8 cellular contexts compared by ENCODE assay signal in the genomic region with DNA sequence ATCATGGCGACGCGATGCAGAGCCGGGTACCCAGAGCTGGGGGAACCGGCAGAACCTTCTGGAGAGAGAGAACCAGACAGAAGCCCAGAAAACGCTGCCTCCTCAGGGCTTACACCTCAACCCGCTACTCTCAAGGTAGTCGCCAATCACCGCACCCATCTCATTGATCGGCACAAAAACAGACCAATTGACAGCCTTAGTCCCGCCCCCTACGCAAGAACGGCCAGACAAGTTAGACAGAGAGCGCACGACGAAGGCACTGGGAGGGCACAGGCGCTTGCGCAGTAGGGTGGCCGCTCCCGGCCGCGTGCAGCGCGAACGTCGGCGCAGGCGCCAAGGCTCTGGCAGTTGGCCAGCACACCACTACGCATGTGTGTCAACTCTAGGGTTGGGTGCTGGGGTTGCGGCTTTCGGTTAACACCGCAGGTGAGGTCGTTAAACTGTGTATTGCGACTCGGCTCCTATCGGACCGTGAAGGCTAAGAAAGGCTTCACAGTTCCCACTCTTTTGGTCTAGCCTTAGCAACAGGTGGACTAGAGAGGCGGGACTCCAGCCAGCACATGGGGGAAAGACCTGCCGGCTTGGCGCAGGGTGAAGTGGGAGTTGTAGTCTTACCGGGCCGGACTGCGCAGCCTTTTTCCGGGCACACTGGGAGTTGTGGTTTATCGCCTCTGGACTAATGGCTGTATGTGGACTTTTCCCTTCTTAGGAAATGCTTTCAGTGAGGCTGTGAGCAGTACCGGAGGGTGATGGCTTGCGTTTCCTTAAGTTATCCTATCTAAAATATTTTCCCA. TPM values are rescaled to one million over a fixed set of nuclear protein-coding genes. Genes with fewer than 3 reads are reported as not detected.
DNase-seq lines count a peak whose midpoint lies in the region; TF ChIP-seq lines count a peak whose summit lies in the region.

A gene (minus strand): TSS at position 113 of the 794 bp plus-strand sequence. CDS start 108 bp downstream, at position 5.
A gene (plus strand): TSS at position 347 of the 794 bp plus-strand sequence. CDS start 1,232 bp downstream, outside the sequence.

- H3K4me1 ChIP-seq in effector memory CD4-positive, alpha-beta T cell (ENCODE audit: control insufficient read depth, insufficient read depth, low read length, poor library complexity, severe bottlenecking), result peaks cover 17% of the 10 kb centered on the region

- DNase-seq in COLO668 (lab: John Stamatoyannopoulos, UW; ENCODE audit: unreplicated experiment), result peak; percentile 99
- DNase-seq in GM20000 (ENCODE audit: low spot score), result peak; percentile 98
- DNase-seq in HS-5 (ENCODE audit: low read depth), result peak; percentile 99
- DNase-seq in NK-92 (lab: John Stamatoyannopoulos, UW; ENCODE audit: unreplicated experiment), result peak; percentile 92
- DNase-seq in activated CD8-positive, alpha-beta memory T cell treated with anti-CD3 and anti-CD28 coated beads for 24 hours, result peak; percentile 100
- DNase-seq in effector memory CD4-positive, alpha-beta T cell, result peak; percentile 97 to 98 (median 98)
- DNase-seq in lung microvascular endothelial cell (ENCODE audit: low read depth in 2 of 2), result peak; percentile 100
- peak; percentile 98 to 99 (median 99) for DNase-seq in stimulated activated CD4-positive, alpha-beta T cell treated with anti-CD3 and anti-CD28 coated beads, TNF-alpha, amount 100 ng/mL, for 4 hours (ENCODE audit: low read depth in 3 of 3)

- H3K9me3 ChIP-seq in effector memory CD4-positive, alpha-beta T cell (ENCODE audit: control insufficient read depth, low read length), result no peaks in the 10 kb centered on the region

- peaks cover 26% of the 10 kb centered on the region for H3K36me3 ChIP-seq in effector memory CD4-positive, alpha-beta T cell (ENCODE audit: control insufficient read depth, insufficient read depth, low read length)

- H3K4me3 ChIP-seq in effector memory CD4-positive, alpha-beta T cell (ENCODE audit: insufficient read depth, low read depth, low read length, poor library complexity, severe bottlenecking), result peak within 1 kb of the TSS; percentile 87

- no peaks in the 10 kb centered on the region for H3K27me3 ChIP-seq in effector memory CD4-positive, alpha-beta T cell (replicated peaks; ENCODE audit: control insufficient read depth, insufficient read depth, low read length, poor library complexity, severe bottlenecking)

- peak within 1 kb of the TSS; percentile 88 for H3K27ac ChIP-seq in effector memory CD4-positive, alpha-beta T cell (ENCODE audit: insufficient read depth, low read length, poor library complexity, severe bottlenecking)

- TF ChIP-seq CTCF in GM20000 (IDR thresholded peaks at IDR 0.05; ENCODE audit: extremely low read depth, missing control alignments), result no peak

RNA-seq across cellular contexts. Expression of the first gene that starts in this region (rescaled TPM):
- 374 and 548 TPM in 2 replicates for total RNA-seq in lung microvascular endothelial cell

RNA-seq across cellular contexts. Expression of the second gene that starts in this region (rescaled TPM):
- 0.22 TPM in 1 of 2 replicates, not detected in the other for total RNA-seq in lung microvascular endothelial cell

Comparison
In these comparisons a context has a peak if more than half of its experiments do, and no peak if none do; other contexts are left out.
1. Peak in every context shown above with its lines: DNase-seq, H3K4me3 ChIP-seq and H3K27ac ChIP-seq.